In genomic region chr17:1422907-1423306, GRCh38 we compare ENCODE assay signal across 9 cellular contexts. TPM values are rescaled to one million over a fixed set of nuclear protein-coding genes. Genes with fewer than 3 reads are reported as not detected.
A peak's percentile ranks its signal among the peaks of the same experiment; 100 is the strongest.
DNase-seq lines count a peak whose midpoint lies in the region; ATAC-seq and TF ChIP-seq lines count a peak whose summit lies in the region.
"Had no signal": no experiment of that assay in that cellular context is flagged by ENCODE, and none has a peak within 500 bp of the region (broad histone marks: within the 10 kb centered on the region; RNA-seq: fewer than 3 reads in every experiment).

No MANE protein-coding gene starts in this region.

- peak overlapping the region; percentile 69 for H3K27ac Mint-ChIP-seq in activated naive CD8-positive, alpha-beta T cell treated with anti-CD3 and anti-CD28 coated beads, Interleukin-2, amount 50 U/mL, for 24 hours
- H3K27ac Mint-ChIP-seq in CD8-positive, alpha-beta T cell: no peak overlapping the region

- H3K4me3 Mint-ChIP-seq in activated naive CD8-positive, alpha-beta T cell treated with anti-CD3 and anti-CD28 coated beads, Interleukin-2, amount 50 U/mL, for 24 hours: no peak overlapping the region
- H3K4me3 Mint-ChIP-seq in CD8-positive, alpha-beta T cell: no peak overlapping the region

- H3K9me3 Mint-ChIP-seq in activated naive CD8-positive, alpha-beta T cell treated with anti-CD3 and anti-CD28 coated beads, Interleukin-2, amount 50 U/mL, for 24 hours: no peaks in the 10 kb centered on the region
- no peaks in the 10 kb centered on the region for H3K9me3 Mint-ChIP-seq in CD8-positive, alpha-beta T cell

- H3K36me3 ChIP-seq in heart right ventricle (peaks cover 0 to 88% (median 19%) of the 10 kb centered on the region in 9 donors), subcutaneous abdominal adipose tissue (ENCODE audit: control insufficient read depth in 5 of 5, insufficient read depth in 5 of 5, low read length in 5 of 5) (peaks cover 16 to 66% (median 43%) of the 10 kb centered on the region in 5 donors)
- H3K36me3 ChIP-seq in CD8-positive, alpha-beta T cell (ENCODE audit: insufficient read depth, low read length): peaks cover 24% of the 10 kb centered on the region

- H3K4me1 Mint-ChIP-seq in activated naive CD8-positive, alpha-beta T cell treated with anti-CD3 and anti-CD28 coated beads, Interleukin-2, amount 50 U/mL, for 24 hours: peaks cover 17% of the 10 kb centered on the region
- H3K4me1 Mint-ChIP-seq in CD8-positive, alpha-beta T cell (ENCODE audit: low read depth): peaks cover 2% of the 10 kb centered on the region

- CTCF ChIA-PET in CD8-positive, alpha-beta T cell (lab: Charles Lee): interaction anchor here (1.4 kb wide), 1 partner anchor 206 kb away, joined by 3 read pairs; no protein-coding TSS in a partner anchor

- 56 to 58% methylated on average over 8 of the region's 8 CpGs for WGBS in heart right ventricle, 2 donors

- peak; percentile 36 for DNase-seq in activated CD4-positive, alpha-beta T cell treated with anti-CD3 and anti-CD28 coated beads for 48 hours
- no peak for DNase-seq in activated CD4-positive, alpha-beta T cell treated with anti-CD3 and anti-CD28 coated beads, Interleukin-2, amount 50 U/mL, for 1 hour
- DNase-seq in activated naive CD8-positive, alpha-beta T cell treated with anti-CD3 and anti-CD28 coated beads, Interleukin-2, amount 50 U/mL, for 24 hours: peak; percentile 7
- DNase-seq in heart right ventricle: peak in 1 of 2 donors; percentile 22
- DNase-seq in NCI-H446 (lab: John Stamatoyannopoulos, UW): no peak
- DNase-seq in CD8-positive, alpha-beta T cell: no peak
- no peak for DNase-seq in left colon

- H3K27me3 ChIP-seq in heart right ventricle: no peaks in the 10 kb centered on the region
- no peaks in the 10 kb centered on the region for H3K27me3 ChIP-seq in subcutaneous abdominal adipose tissue (ENCODE audit: control insufficient read depth in 5 of 5, insufficient read depth in 4 of 5, low read length in 5 of 5)
- no peaks in the 10 kb centered on the region for H3K27me3 ChIP-seq in CD8-positive, alpha-beta T cell (ENCODE audit: insufficient read depth, low read length)

- TF ChIP-seq CTCF in heart right ventricle (IDR thresholded peaks at IDR 0.05): no peak
- TF ChIP-seq CTCF in CD8-positive, alpha-beta T cell (IDR thresholded peaks at IDR 0.05): no peak

- intact Hi-C loops in heart right ventricle (cut with DNase I) (no loop called here), left colon (cut with DNase I, micrococcal nuclease) (no loop called here)
- intact Hi-C loops in CD8-positive, alpha-beta T cell (cut with DNase I, micrococcal nuclease): no loop called here

- no peak overlapping the region for H3K9ac ChIP-seq in subcutaneous abdominal adipose tissue (ENCODE audit: low read length in 5 of 5)

- H3K36me3 Mint-ChIP-seq in activated naive CD8-positive, alpha-beta T cell treated with anti-CD3 and anti-CD28 coated beads, Interleukin-2, amount 50 U/mL, for 24 hours (ENCODE audit: low read depth): peaks cover 27% of the 10 kb centered on the region
- peaks cover 48% of the 10 kb centered on the region for H3K36me3 Mint-ChIP-seq in CD8-positive, alpha-beta T cell

- H3K9me3 ChIP-seq in heart right ventricle (no peaks in the 10 kb centered on the region), subcutaneous abdominal adipose tissue (ENCODE audit: control insufficient read depth in 5 of 5, low read length in 5 of 5) (no peaks in the 10 kb centered on the region)
- no peaks in the 10 kb centered on the region for H3K9me3 ChIP-seq in CD8-positive, alpha-beta T cell (ENCODE audit: low read length)

- peak; percentile 88 for ATAC-seq in activated naive CD8-positive, alpha-beta T cell treated with anti-CD3 and anti-CD28 coated beads, Interleukin-2, amount 50 U/mL, for 24 hours
- ATAC-seq in heart right ventricle (peak; percentile 54 to 94 (median 82)), left colon (no peak)
- ATAC-seq in CD8-positive, alpha-beta T cell: no peak

- POLR2A ChIA-PET in CD8-positive, alpha-beta T cell (lab: Charles Lee): no interaction called here

- H3K27ac ChIP-seq in heart right ventricle: peak overlapping the region in 8 of 10 donors; percentile 15 to 80 (median 68)
- peak overlapping the region; percentile 10 for H3K27ac ChIP-seq in subcutaneous abdominal adipose tissue (ENCODE audit: low read depth, low read length)
- no peak overlapping the region for H3K27ac ChIP-seq in CD8-positive, alpha-beta T cell (ENCODE audit: low read depth, low read length)
- H3K27ac ChIP-seq: C4-2B had no signal

- no peak overlapping the region for H3K4me3 ChIP-seq in heart right ventricle
- H3K4me3 ChIP-seq in subcutaneous abdominal adipose tissue (ENCODE audit: low read depth in 1 of 5, low read length in 5 of 5): no peak overlapping the region
- H3K4me3 ChIP-seq in CD8-positive, alpha-beta T cell (ENCODE audit: low read depth, low read length): no peak overlapping the region

- peaks cover 5 to 38% (median 22%) of the 10 kb centered on the region in 9 donors for H3K4me1 ChIP-seq in heart right ventricle
- H3K4me1 ChIP-seq in subcutaneous abdominal adipose tissue (ENCODE audit: control insufficient read depth in 5 of 5, insufficient read depth in 5 of 5, low read length in 5 of 5): peaks cover 0 to 6% (median 0%) of the 10 kb centered on the region in 5 donors
- no peaks in the 10 kb centered on the region for H3K4me1 ChIP-seq in CD8-positive, alpha-beta T cell (ENCODE audit: insufficient read depth, low read length)

- H3K27me3 Mint-ChIP-seq in activated naive CD8-positive, alpha-beta T cell treated with anti-CD3 and anti-CD28 coated beads, Interleukin-2, amount 50 U/mL, for 24 hours: no peaks in the 10 kb centered on the region
- no peaks in the 10 kb centered on the region for H3K27me3 Mint-ChIP-seq in CD8-positive, alpha-beta T cell (ENCODE audit: low read depth)

RNA-seq across cellular contexts. Expression of gene YWHAE, which starts 22.9 kb away (rescaled TPM):
- total RNA-seq in heart right ventricle (100 to 1,000 TPM; 600 to 791 (median 620) TPM), left colon (100 to 1,000 TPM; 411 to 446 TPM)
- 100 to 1,000 TPM; 478 to 505 TPM for polyA plus RNA-seq in heart right ventricle
- total RNA-seq in CD8-positive, alpha-beta T cell: 100 to 1,000 TPM; 125 to 134 TPM

RNA-seq across cellular contexts. Expression of gene CRK, which starts 33.1 kb away (rescaled TPM):
- total RNA-seq in heart right ventricle (10 to 100 TPM; 30.4 to 47.5 (median 37.9) TPM), left colon (10 to 100 TPM; 74.6 to 80.9 TPM)
- polyA plus RNA-seq in heart right ventricle: 10 to 100 TPM; 22.2 to 29.4 TPM
- 10 to 100 TPM; 15.4 to 15.9 TPM for total RNA-seq in CD8-positive, alpha-beta T cell

Comparison
In these comparisons a context has a peak if more than half of its experiments do, and no peak if none do; other contexts are left out.
1. DNase-seq: peak in activated CD4-positive, alpha-beta T cell treated with anti-CD3 and anti-CD28 coated beads for 48 hours (single experiment) and activated naive CD8-positive, alpha-beta T cell treated with anti-CD3 and anti-CD28 coated beads, Interleukin-2, amount 50 U/mL, for 24 hours (single experiment); none in activated CD4-positive, alpha-beta T cell treated with anti-CD3 and anti-CD28 coated beads, Interleukin-2, amount 50 U/mL, for 1 hour (single experiment), NCI-H446 (0 of 2), CD8-positive, alpha-beta T cell (0 of 7) and left colon (0 of 2).
2. ATAC-seq: peak in activated naive CD8-positive, alpha-beta T cell treated with anti-CD3 and anti-CD28 coated beads, Interleukin-2, amount 50 U/mL, for 24 hours (single experiment) and heart right ventricle (8 of 8); none in CD8-positive, alpha-beta T cell (single experiment) and left colon (single experiment).